Comparison of ENCODE assay signal across 20 cellular contexts in the genomic region with DNA sequence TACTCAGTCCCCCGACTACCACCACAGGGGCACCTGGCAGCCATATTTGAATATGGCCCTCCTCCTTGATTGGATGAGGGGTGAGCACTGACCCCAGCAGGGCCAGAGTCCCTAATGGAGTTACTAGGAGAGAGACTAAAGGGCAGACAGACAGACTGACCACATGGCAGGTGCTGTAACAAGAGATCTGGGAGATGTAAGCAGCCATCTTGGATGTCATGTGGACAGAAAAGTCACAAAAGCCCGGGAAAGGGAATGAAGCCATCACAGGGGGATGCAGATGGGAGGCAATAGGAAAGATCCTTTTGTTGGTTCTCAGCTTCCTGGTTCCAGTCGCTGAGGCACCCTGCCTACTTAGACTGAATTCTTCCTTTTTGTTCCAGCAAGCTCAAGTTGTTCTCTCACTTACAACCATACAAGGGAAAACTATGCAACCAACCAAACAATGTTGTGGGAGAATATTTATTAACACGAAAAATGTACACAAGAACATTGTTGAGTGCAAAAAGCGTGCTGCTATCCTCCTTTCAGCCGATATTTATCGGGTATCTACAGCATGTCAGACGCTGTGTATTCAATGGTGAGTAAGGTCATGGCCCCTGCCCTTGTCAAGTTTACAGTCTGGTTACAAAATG.
DNase-seq lines count a peak whose midpoint lies in the region; ATAC-seq, FAIRE-seq and TF ChIP-seq lines count a peak whose summit lies in the region.
"Had no signal": no experiment of that assay in that cellular context is flagged by ENCODE, and none has a peak within 500 bp of the region (broad histone marks: within the 10 kb centered on the region; RNA-seq: fewer than 3 reads in every experiment).

No MANE protein-coding gene starts in this region.

- H3K4me1 ChIP-seq in H1 (replicated peaks in 1 of 4; ENCODE audit: control insufficient read depth in 3 of 4, insufficient read depth in 4 of 4, low read length in 3 of 4) (peaks cover 0 to 11% (median 3%) of the 10 kb centered on the region in 4 experiments; a peak in 4 of 7 replicates), muscle layer of colon (ENCODE audit: insufficient read depth, low read length) (peaks cover 27% of the 10 kb centered on the region), transverse colon (peaks cover 5 to 7% (median 5%) of the 10 kb centered on the region in 4 donors)
- H3K4me1 ChIP-seq: Peyer's patch had no signal

- no peak overlapping the region for H2BK20ac ChIP-seq in H1 (ENCODE audit: low read length)

- no peaks in the 10 kb centered on the region for H3K79me2 ChIP-seq in H1 (ENCODE audit: control insufficient read depth in 1 of 2, insufficient read depth in 2 of 2, low read length in 2 of 2)

- no peak overlapping the region for H4K8ac ChIP-seq in H1 (ENCODE audit: extremely low read depth, insufficient read depth, low read length)

- H2BK5ac ChIP-seq in H1 (ENCODE audit: low read depth, low read length) = no peak overlapping the region

- intact Hi-C loops in transverse colon (cut with DNase I; ENCODE audit: low total_unique reads) = no loop called here

- H3K9me3 Mint-ChIP-seq in stimulated activated memory B cell treated with anti-CD40 and anti-IgM and Interleukin-4, amounts not matched to agents 10 μg/mL and 1 μg/mL and 100 μg/mL, for 72 hours = no peaks in the 10 kb centered on the region

- H3K9ac ChIP-seq in H1 (replicated peaks in 1 of 4; ENCODE audit: extremely low read depth in 1 of 4, low read depth in 3 of 4, low read length in 3 of 4) (no peak overlapping the region), muscle layer of colon (ENCODE audit: low read length) (no peak overlapping the region)
- H3K9ac ChIP-seq: BLaER1 treated with 17β-estradiol and CSF1 and Interleukin-3, amounts not matched to agents 10 nM and 100 nM; KMS-11 had no signal

- no peak for TF ChIP-seq CTCF in H1 (IDR thresholded peaks at IDR 0.05; ENCODE audit: control extremely low read depth in 1 of 3, insufficient read depth in 1 of 3, low read depth in 1 of 3, low read length in 3 of 3)
- no peak for TF ChIP-seq CTCF in transverse colon (IDR thresholded peaks at IDR 0.05)

- no peak for ATAC-seq in stimulated activated memory B cell treated with anti-CD40 and anti-IgM and Interleukin-4, amounts not matched to agents 10 μg/mL and 1 μg/mL and 100 μg/mL, for 72 hours
- ATAC-seq: GM12878, HCT116 had no signal

- no peak overlapping the region for H4K5ac ChIP-seq in H1 (ENCODE audit: insufficient read length, low read depth, low read length)

- no peak overlapping the region for H3K14ac ChIP-seq in H1 (ENCODE audit: insufficient read length)

- no peak overlapping the region for H3K4ac ChIP-seq in H1 (replicated peaks; ENCODE audit: insufficient read length, low read depth, low read length)

- H3K9me3 ChIP-seq in H1 (ENCODE audit: insufficient read depth in 2 of 2, low read depth in 1 of 2, low read length in 1 of 2) (no peaks in the 10 kb centered on the region), muscle layer of colon (ENCODE audit: low read length) (no peaks in the 10 kb centered on the region), transverse colon (no peaks in the 10 kb centered on the region)
- H3K9me3 ChIP-seq: BLaER1 treated with 17β-estradiol and CSF1 and Interleukin-3, amounts not matched to agents 10 nM and 100 nM; Peyer's patch; SJSA1 had no signal

- peaks cover 2% of the 10 kb centered on the region; the same call in 1 of the 2 replicates for H3K79me1 ChIP-seq in H1 (ENCODE audit: low read depth, low read length)

- 0 out of 7 replicates have a peak, but pooled peaks cover 0 to 3% (median 0%) of the 10 kb centered on the region in 4 experiments for H3K27me3 ChIP-seq in H1 (replicated peaks in 1 of 4; ENCODE audit: control insufficient read depth in 3 of 4, extremely low read depth in 1 of 4, insufficient read depth in 3 of 4, low read length in 3 of 4)
- H3K27me3 ChIP-seq in muscle layer of colon (ENCODE audit: control insufficient read depth in 1 of 2, insufficient read depth in 2 of 2, low read length in 2 of 2) = no peaks in the 10 kb centered on the region
- H3K27me3 ChIP-seq in transverse colon = no peaks in the 10 kb centered on the region
- H3K27me3 ChIP-seq: BLaER1 treated with 17β-estradiol and CSF1 and Interleukin-3, amounts not matched to agents 10 nM and 100 nM; Peyer's patch; SJSA1 had no signal

- no peak overlapping the region for H2BK120ac ChIP-seq in H1 (replicated peaks; ENCODE audit: low read depth, low read length)

- TF ChIP-seq EP300 in H1 (IDR thresholded peaks at IDR 0.05; ENCODE audit: borderline replicate concordance in 1 of 2, low read depth in 2 of 2, low read length in 2 of 2) = no peak
- TF ChIP-seq EP300 in transverse colon (IDR thresholded peaks at IDR 0.05; ENCODE audit: low read depth) = no peak

- no peak overlapping the region for H3K4me2 ChIP-seq in H1 (ENCODE audit: insufficient read depth in 1 of 2, low read depth in 2 of 2, low read length in 2 of 2)
- H3K4me2 ChIP-seq: BLaER1 treated with 17β-estradiol and CSF1 and Interleukin-3, amounts not matched to agents 10 nM and 100 nM; KMS-11 had no signal

- DNase-seq in HEK293T (ENCODE audit: extremely low spot score) = no peak
- DNase-seq in H1 (ENCODE audit: low read depth in 1 of 2, low spot score in 2 of 2) = no peak
- DNase-seq in transverse colon = no peak
- DNase-seq in NCI-H774 (lab: John Stamatoyannopoulos, UW) = no peak
- no peak for DNase-seq in H54 (ENCODE audit: insufficient read length, low spot score)
- DNase-seq: CD8-positive, alpha-beta memory T cell; DMS53; EL; NCI-H1436; NCI-H1930; NCI-H226; NCI-H524; Peyer's patch had no signal

- TF ChIP-seq POLR2A in H1 (IDR thresholded peaks at IDR 0.05; ENCODE audit: control extremely low read depth in 1 of 2, low read depth in 2 of 2, low read length in 2 of 2) (no peak), transverse colon (IDR thresholded peaks at IDR 0.05) (no peak), H54 (IDR thresholded peaks at IDR 0.05; ENCODE audit: low read depth, low read length) (no peak)

- H4K20me1 ChIP-seq in H1 (replicated peaks in 1 of 2; ENCODE audit: control insufficient read depth in 1 of 2, insufficient read depth in 2 of 2, low read length in 2 of 2) = no peaks in the 10 kb centered on the region
- H4K20me1 ChIP-seq: BLaER1 treated with 17β-estradiol and CSF1 and Interleukin-3, amounts not matched to agents 10 nM and 100 nM had no signal

- no peak overlapping the region for H3K27ac Mint-ChIP-seq in stimulated activated memory B cell treated with anti-CD40 and anti-IgM and Interleukin-4, amounts not matched to agents 10 μg/mL and 1 μg/mL and 100 μg/mL, for 72 hours
- H3K27ac Mint-ChIP-seq: CD8-positive, alpha-beta memory T cell had no signal

- peaks cover 21% of the 10 kb centered on the region for H3K27me3 Mint-ChIP-seq in stimulated activated memory B cell treated with anti-CD40 and anti-IgM and Interleukin-4, amounts not matched to agents 10 μg/mL and 1 μg/mL and 100 μg/mL, for 72 hours

- in situ Hi-C loops in transverse colon (cut with MboI; ENCODE audit: low pct_ligation_motif_present in 1 of 4, low pct_unique_long_range_greater_than_20kb in 1 of 4, low sequenced_read_pairs in 3 of 4) = no loop called here

- TF ChIP-seq RAD21 in H1 (IDR thresholded peaks at IDR 0.05 in 1 of 2, conservative IDR thresholded peaks at IDR 0.05 in 1 of 2; ENCODE audit: low read depth in 2 of 2, low read length in 2 of 2) = no peak

- H3K18ac ChIP-seq in H1 (ENCODE audit: extremely low read depth, low read length) = no peak overlapping the region

- H3K36me3 ChIP-seq in H1 (ENCODE audit: control insufficient read depth in 2 of 4, insufficient read depth in 4 of 4, low read length in 3 of 4) = no peaks in the 10 kb centered on the region
- H3K36me3 ChIP-seq in muscle layer of colon (ENCODE audit: insufficient read depth, low read length) = no peaks in the 10 kb centered on the region
- H3K36me3 ChIP-seq in transverse colon = no peaks in the 10 kb centered on the region
- H3K36me3 ChIP-seq: BLaER1 treated with 17β-estradiol and CSF1 and Interleukin-3, amounts not matched to agents 10 nM and 100 nM; Peyer's patch; SJSA1 had no signal

- H3K4me3 ChIP-seq in H1 (ENCODE audit: extremely low read depth in 1 of 4, insufficient read depth in 2 of 4, low read depth in 3 of 4, low read length in 4 of 4) (no peak overlapping the region), muscle layer of colon (ENCODE audit: low read depth in 1 of 2, low read length in 2 of 2) (no peak overlapping the region), transverse colon (no peak overlapping the region)
- H3K4me3 ChIP-seq: BLaER1 treated with 17β-estradiol and CSF1 and Interleukin-3, amounts not matched to agents 10 nM and 100 nM; GM12878; Peyer's patch; SJSA1 had no signal

- H2AFZ ChIP-seq in H1 (ENCODE audit: low read length) = peak overlapping the region; percentile 42; the same call in 1 of the 2 replicates

- FAIRE-seq in H1 (lab: Jason Lieb, UNC) (no peak), H54 (lab: Jason Lieb, UNC) (no peak)
- FAIRE-seq: GM12878 had no signal

- no peak overlapping the region for H4K91ac ChIP-seq in H1 (replicated peaks; ENCODE audit: insufficient read length, low read length)

- POLR2A ChIA-PET in HEK293T (lab: Yijun Ruan, JAX) = no interaction called here
- POLR2A ChIA-PET in H1 (lab: Charles Lee; ENCODE audit: partially characterized antibody) = no interaction called here

- no peaks in the 10 kb centered on the region for H3K23me2 ChIP-seq in H1 (ENCODE audit: low read depth, low read length)

- no peak overlapping the region for H3K23ac ChIP-seq in H1 (ENCODE audit: insufficient read length)

- CTCF ChIA-PET in HEK293T (lab: Yijun Ruan, JAX) = no interaction called here
- CTCF ChIA-PET in H1 (lab: Charles Lee; ENCODE audit: partially characterized antibody) = no interaction called here

- no peak overlapping the region for H2BK15ac ChIP-seq in H1 (ENCODE audit: low read length)

- no peak overlapping the region for H2AK5ac ChIP-seq in H1 (ENCODE audit: low read depth, low read length)

- H3K56ac ChIP-seq in H1 (replicated peaks; ENCODE audit: insufficient read length, low read depth, low read length) = no peak overlapping the region

- H3K27ac ChIP-seq in H1 (ENCODE audit: low read depth, low read length) (no peak overlapping the region), muscle layer of colon (ENCODE audit: low read depth, low read length) (peak overlapping the region; percentile 70), transverse colon (peak overlapping the region; percentile 7 to 56 (median 44))
- H3K27ac ChIP-seq: BLaER1 treated with 17β-estradiol and CSF1 and Interleukin-3, amounts not matched to agents 10 nM and 100 nM; KMS-11; SJSA1 had no signal

- H3K4me3 Mint-ChIP-seq in stimulated activated memory B cell treated with anti-CD40 and anti-IgM and Interleukin-4, amounts not matched to agents 10 μg/mL and 1 μg/mL and 100 μg/mL, for 72 hours = no peak overlapping the region
- H3K4me3 Mint-ChIP-seq: CD8-positive, alpha-beta memory T cell had no signal

- WGBS in H1 (ENCODE audit: extremely low coverage in 1 of 2, insufficient coverage in 1 of 2, insufficient read length in 1 of 2, insufficient replicate concordance in 2 of 2, low coverage in 1 of 2, low lambda C conversion rate in 2 of 2, missing lambda C conversion rate in 1 of 2), 2 experiments = 90% methylated on average over 8 of the region's 8 CpGs; no CpG with 5 or more reads in 1 of the 2 experiments
- 73 to 80% methylated on average over 6 to 8 of the region's 8 CpGs for WGBS in transverse colon (ENCODE audit: low coverage in 1 of 2), 2 donors

- H3K36me3 Mint-ChIP-seq in stimulated activated memory B cell treated with anti-CD40 and anti-IgM and Interleukin-4, amounts not matched to agents 10 μg/mL and 1 μg/mL and 100 μg/mL, for 72 hours = no peaks in the 10 kb centered on the region
- H3K36me3 Mint-ChIP-seq: CD8-positive, alpha-beta memory T cell had no signal

- no peak overlapping the region for H2BK12ac ChIP-seq in H1 (ENCODE audit: low read depth, low read length)

- no peaks in the 10 kb centered on the region for H3K4me1 Mint-ChIP-seq in stimulated activated memory B cell treated with anti-CD40 and anti-IgM and Interleukin-4, amounts not matched to agents 10 μg/mL and 1 μg/mL and 100 μg/mL, for 72 hours
- H3K4me1 Mint-ChIP-seq: CD8-positive, alpha-beta memory T cell had no signal
